In the genomic region with DNA sequence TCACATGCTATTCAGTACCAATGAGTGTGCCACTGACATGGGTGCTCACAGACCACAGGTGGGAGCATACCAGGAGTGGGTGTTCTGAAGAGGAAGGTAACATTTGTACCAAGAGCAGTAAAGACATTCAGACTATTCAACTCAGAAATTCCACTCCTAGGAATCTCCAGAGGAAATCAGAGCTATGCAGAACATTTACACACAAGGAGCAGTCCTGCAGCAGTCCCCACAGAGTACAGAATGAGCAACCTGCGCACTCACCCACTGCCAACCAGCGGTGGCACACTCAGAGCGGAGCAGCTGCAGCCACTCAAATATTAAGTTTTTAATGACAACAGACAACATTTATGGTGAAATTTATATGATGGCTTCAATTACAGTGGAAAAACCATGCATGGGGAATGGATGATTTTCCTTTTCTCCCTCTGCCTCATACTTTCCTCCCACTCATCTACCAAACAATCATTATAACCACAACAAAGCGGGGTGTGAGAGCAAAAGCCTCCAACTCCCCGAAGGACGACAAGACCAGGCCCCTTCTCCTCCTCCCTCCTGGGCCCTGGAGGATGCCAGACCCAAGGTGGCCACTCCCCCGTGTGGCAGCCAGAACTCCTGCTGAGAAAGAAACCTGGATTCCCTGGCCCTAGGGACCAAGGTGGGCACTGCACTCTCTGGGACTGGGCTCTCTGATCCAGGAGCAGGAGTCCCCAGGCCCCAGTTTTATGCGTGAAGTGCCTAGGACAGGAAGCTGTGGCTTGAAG, we compare ENCODE assay signal across 8 cellular contexts. TPM values are rescaled to one million over a fixed set of nuclear protein-coding genes. Genes with fewer than 3 reads are reported as not detected.
DNase-seq lines count a peak whose midpoint lies in the region; ATAC-seq and TF ChIP-seq lines count a peak whose summit lies in the region.
"Had no signal": no experiment of that assay in that cellular context is flagged by ENCODE, and none has a peak within 500 bp of the region (broad histone marks: within the 10 kb centered on the region; RNA-seq: fewer than 3 reads in every experiment).

No MANE protein-coding gene starts in this region.

- H3K27ac Mint-ChIP-seq in neural crest cell (ENCODE audit: unreplicated experiment): peak overlapping the region; percentile 57

- H3K9me3 Mint-ChIP-seq in neural crest cell: no peaks in the 10 kb centered on the region

- H3K4me3 ChIP-seq in NB4 (ENCODE audit: low read depth, low read length): peak overlapping the region; percentile 23
- no peak overlapping the region for H3K4me3 ChIP-seq in choroid plexus epithelial cell (ENCODE audit: low read depth, low read length)

- peaks cover 5% of the 10 kb centered on the region for H3K36me3 Mint-ChIP-seq in neural crest cell (ENCODE audit: low read depth)

- DNase-seq in ELR (ENCODE audit: low read depth) (peak; percentile 57), NB4 (ENCODE audit: low read depth) (peak; percentile 43), choroid plexus epithelial cell (ENCODE audit: low read depth) (no peak), neural crest cell (ENCODE audit: low read depth, low spot score) (no peak), NCI-H2171 treated with DMSO at 0.1 percent for 48 hours (lab: John Stamatoyannopoulos, UW) (no peak)

- peaks cover 40% of the 10 kb centered on the region for H3K4me1 Mint-ChIP-seq in neural crest cell

- ATAC-seq in HG02885 (IDR thresholded peaks at IDR 0.05; ENCODE audit: poor library complexity, unreplicated experiment) (no peak), HG03565 (IDR thresholded peaks at IDR 0.05; ENCODE audit: unreplicated experiment) (no peak)
- ATAC-seq: left colon had no signal

- TF ChIP-seq CTCF in NB4 (IDR thresholded peaks at IDR 0.05; ENCODE audit: low read depth, low read length): peak; percentile 11
- peak; percentile 36 for TF ChIP-seq CTCF in choroid plexus epithelial cell (conservative IDR thresholded peaks at IDR 0.05; ENCODE audit: low read depth, low read length)
- peak; percentile 53 for TF ChIP-seq CTCF in neural crest cell (conservative IDR thresholded peaks at IDR 0.05)

- no peak for TF ChIP-seq POLR2A in NB4 (IDR thresholded peaks at IDR 0.05; ENCODE audit: extremely low read depth, insufficient read length)

- peak overlapping the region; percentile 56 for H3K4me3 Mint-ChIP-seq in neural crest cell

- H3K27me3 Mint-ChIP-seq in neural crest cell (ENCODE audit: low read depth): peaks cover 9% of the 10 kb centered on the region

RNA-seq across cellular contexts. Expression of gene HS6ST1, which starts 5.4 kb away (rescaled TPM):
- 39.8 and 40.3 TPM in 2 replicates for total RNA-seq in neural crest cell

Comparison
In these comparisons a context has a peak if more than half of its experiments do, and no peak if none do; other contexts are left out.
1. DNase-seq: peak in ELR (single experiment) and NB4 (single experiment); none in choroid plexus epithelial cell (single experiment), neural crest cell (single experiment) and NCI-H2171 treated with DMSO at 0.1 percent for 48 hours (single experiment).
2. Peak in every context shown above with its lines, with median percentiles within 50 percentile points of each other: CTCF ChIP-seq.